In the genomic region with DNA sequence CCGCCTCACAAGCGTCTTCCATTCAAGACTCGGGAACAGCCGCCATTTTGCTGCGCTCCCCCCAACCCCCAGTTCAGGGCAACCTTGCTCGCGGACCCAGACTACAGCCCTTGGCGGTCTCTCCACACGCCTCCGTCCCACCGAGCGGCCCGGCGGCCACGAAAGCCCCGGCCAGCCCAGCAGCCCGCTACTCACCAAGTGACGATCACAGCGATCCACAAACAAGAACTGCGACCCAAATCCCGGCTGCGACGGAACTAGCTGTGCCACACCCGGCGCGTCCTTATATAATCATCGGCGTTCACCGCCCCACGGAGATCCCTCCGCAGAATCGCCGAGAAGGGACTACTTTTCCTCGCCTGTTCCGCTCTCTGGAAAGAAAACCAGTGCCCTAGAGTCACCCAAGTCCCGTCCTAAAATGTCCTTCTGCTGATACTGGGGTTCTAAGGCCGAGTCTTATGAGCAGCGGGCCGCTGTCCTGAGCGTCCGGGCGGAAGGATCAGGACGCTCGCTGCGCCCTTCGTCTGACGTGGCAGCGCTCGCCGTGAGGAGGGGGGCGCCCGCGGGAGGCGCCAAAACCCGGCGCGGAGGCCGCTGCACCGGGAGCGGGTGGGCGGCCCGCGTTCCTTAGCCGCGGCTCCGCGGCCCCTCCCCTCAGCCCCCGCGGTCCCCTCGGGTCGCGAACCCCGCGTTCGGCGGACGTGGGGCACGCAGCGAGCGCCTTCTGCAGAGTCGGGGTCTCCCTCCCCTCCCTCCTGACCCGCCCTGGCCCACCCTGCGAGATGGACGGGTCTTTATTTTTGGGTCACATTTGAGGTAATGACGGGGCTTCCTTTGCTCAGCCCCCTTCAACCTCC, we compare ENCODE assay signal across 8 cellular contexts. TPM values are rescaled to one million over a fixed set of nuclear protein-coding genes. Genes with fewer than 3 reads are reported as not detected.
DNase-seq lines count a peak whose midpoint lies in the region; ATAC-seq, FAIRE-seq and TF ChIP-seq lines count a peak whose summit lies in the region.

TSS of gene UBC (minus strand) at position 259 of the 857 bp plus-strand sequence. CDS start 879 bp downstream, outside the sequence.

- H3K4me3 Mint-ChIP-seq in CD14-positive monocyte (peak within 1 kb of the TSS; percentile 99 to 100), osteocyte (ENCODE audit: unreplicated experiment) (peak within 1 kb of the TSS; percentile 100)
- peak within 1 kb of the TSS; percentile 96 for H3K4me3 Mint-ChIP-seq in activated T-helper 17 cell treated with anti-CD3 and anti-CD28 coated beads, Interleukin-2, amount 50 U/mL, for 72 hours

- peak within 1 kb of the TSS; percentile 80 for H3K4me3 ChIP-seq in thymus (ENCODE audit: low read length)

- H3K36me3 ChIP-seq in thymus (ENCODE audit: control insufficient read depth, insufficient read depth), result peaks cover 32% of the 10 kb centered on the region

- peak; percentile 25 for ATAC-seq in GM21717 (IDR thresholded peaks at IDR 0.05; ENCODE audit: unreplicated experiment)
- peak; percentile 13 for ATAC-seq in activated T-helper 17 cell treated with anti-CD3 and anti-CD28 coated beads, Interleukin-2, amount 50 U/mL, for 72 hours (replicated peaks)

- H3K4me1 Mint-ChIP-seq in CD14-positive monocyte (peaks cover 68% of the 10 kb centered on the region), osteocyte (ENCODE audit: unreplicated experiment) (peaks cover 80% of the 10 kb centered on the region)
- H3K4me1 Mint-ChIP-seq in activated T-helper 17 cell treated with anti-CD3 and anti-CD28 coated beads, Interleukin-2, amount 50 U/mL, for 72 hours, result peaks cover 53% of the 10 kb centered on the region

- TF ChIP-seq CTCF in CD14-positive monocyte (IDR thresholded peaks at IDR 0.05) (no peak), osteocyte (IDR thresholded peaks at IDR 0.05) (no peak)

- peaks cover 0 to 10% (median 4%) of the 10 kb centered on the region in 7 donors for H3K9me3 Mint-ChIP-seq in CD14-positive monocyte
- H3K9me3 Mint-ChIP-seq in activated T-helper 17 cell treated with anti-CD3 and anti-CD28 coated beads, Interleukin-2, amount 50 U/mL, for 72 hours, result no peaks in the 10 kb centered on the region
- no peaks in the 10 kb centered on the region for H3K9me3 Mint-ChIP-seq in osteocyte (ENCODE audit: unreplicated experiment)

- WGBS in thymus, result under 1% methylated on average over 85 of the region's 85 CpGs

- intact Hi-C loops in CD14-positive monocyte (cut with micrococcal nuclease), result no loop called here

- no peaks in the 10 kb centered on the region for H3K27me3 ChIP-seq in thymus (ENCODE audit: control insufficient read depth, insufficient read depth)

- peak within 1 kb of the TSS; percentile 100 for H3K27ac Mint-ChIP-seq in CD14-positive monocyte
- peak within 1 kb of the TSS; percentile 100 for H3K27ac Mint-ChIP-seq in activated T-helper 17 cell treated with anti-CD3 and anti-CD28 coated beads, Interleukin-2, amount 50 U/mL, for 72 hours
- peak within 1 kb of the TSS; percentile 100 for H3K27ac Mint-ChIP-seq in osteocyte (ENCODE audit: unreplicated experiment)

- H3K4me1 ChIP-seq in thymus (ENCODE audit: control insufficient read depth, insufficient read depth, low read length), result peaks cover 29% of the 10 kb centered on the region

- H3K9me3 ChIP-seq in thymus (ENCODE audit: control insufficient read depth), result no peaks in the 10 kb centered on the region

- DNase-seq in CD14-positive monocyte (ENCODE audit: low spot score) (peak; percentile 93), NAMALWA (ENCODE audit: low spot score) (peak; percentile 88), frontal cortex (ENCODE audit: low spot score in 2 of 2) (peak; percentile 60 to 73), osteocyte (ENCODE audit: extremely low spot score, unreplicated experiment) (peak; percentile 95), HPDE6-E6E7 (ENCODE audit: extremely low spot score) (no peak)

- FAIRE-seq in frontal cortex (lab: Jason Lieb, UNC), result no peak

- peaks cover 35% of the 10 kb centered on the region in 2 donors for H3K36me3 Mint-ChIP-seq in CD14-positive monocyte
- peaks cover 91% of the 10 kb centered on the region for H3K36me3 Mint-ChIP-seq in activated T-helper 17 cell treated with anti-CD3 and anti-CD28 coated beads, Interleukin-2, amount 50 U/mL, for 72 hours (ENCODE audit: low read depth)
- H3K36me3 Mint-ChIP-seq in osteocyte (ENCODE audit: unreplicated experiment), result peaks cover 33% of the 10 kb centered on the region

- peaks cover 0 to 6% (median 6%) of the 10 kb centered on the region in 3 donors for H3K27me3 Mint-ChIP-seq in CD14-positive monocyte (ENCODE audit: low read depth in 3 of 3)
- no peaks in the 10 kb centered on the region for H3K27me3 Mint-ChIP-seq in activated T-helper 17 cell treated with anti-CD3 and anti-CD28 coated beads, Interleukin-2, amount 50 U/mL, for 72 hours
- no peaks in the 10 kb centered on the region for H3K27me3 Mint-ChIP-seq in osteocyte (ENCODE audit: unreplicated experiment)

- H3K27ac ChIP-seq in thymus (ENCODE audit: low read depth), result peak within 1 kb of the TSS; percentile 99

RNA-seq across cellular contexts. Expression of gene UBC, which starts in this region (rescaled TPM):
- polyA plus RNA-seq in CD14-positive monocyte (1,000 to 10,000 TPM in 1 of 2 donors, 100 to 1,000 TPM in 1; 969 to 1,385 TPM), thymus (1,037 TPM)
- 1,000 to 10,000 TPM in 1 of 2 donors, 100 to 1,000 TPM in 1; 955 to 1,030 TPM for total RNA-seq in activated T-helper 17 cell treated with anti-CD3 and anti-CD28 coated beads, Interleukin-2, amount 50 U/mL, for 72 hours
- total RNA-seq in frontal cortex (1,522 TPM), osteocyte (1,249 and 1,279 TPM in 2 replicates)
